In the genomic region with DNA sequence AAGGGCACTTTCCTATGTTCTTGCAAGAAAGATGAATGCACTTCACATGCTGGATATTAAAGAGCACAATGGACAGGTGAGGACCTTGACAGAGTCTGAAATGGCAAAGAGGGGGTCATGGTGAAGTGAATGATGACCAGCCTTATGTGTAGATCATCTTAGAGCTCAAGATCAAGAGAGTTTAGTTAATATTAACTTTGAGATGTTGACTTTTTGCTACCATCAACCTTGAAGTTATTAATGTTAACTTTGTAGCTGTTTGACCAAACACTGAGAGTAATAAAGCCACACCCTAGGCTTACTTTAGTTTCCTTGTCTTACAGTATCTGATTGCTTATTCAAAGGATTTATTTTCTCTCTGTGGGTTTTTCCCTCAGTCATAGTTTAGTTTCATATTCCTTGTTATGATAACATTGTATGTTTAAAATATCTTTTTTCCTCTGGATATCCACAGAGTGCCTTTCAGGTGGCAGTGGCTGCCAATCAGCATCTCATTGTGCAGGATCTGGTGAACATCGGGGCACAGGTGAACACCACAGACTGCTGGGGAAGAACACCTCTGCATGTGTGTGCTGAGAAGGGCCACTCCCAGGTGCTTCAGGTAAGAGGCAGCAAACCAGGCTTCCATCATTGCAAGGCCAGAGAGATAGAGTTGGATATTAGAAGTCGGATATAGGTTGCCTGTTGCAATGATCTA, we compare ENCODE assay signal across 15 cellular contexts. TPM values are rescaled to one million over a fixed set of nuclear protein-coding genes. Genes with fewer than 3 reads are reported as not detected.
DNase-seq lines count a peak whose midpoint lies in the region; ATAC-seq and TF ChIP-seq lines count a peak whose summit lies in the region.
"Had no signal": no experiment of that assay in that cellular context is flagged by ENCODE, and none has a peak within 500 bp of the region (broad histone marks: within the 10 kb centered on the region; RNA-seq: fewer than 3 reads in every experiment).

No MANE protein-coding gene starts in this region.

- no peaks in the 10 kb centered on the region for H3K27me3 Mint-ChIP-seq in activated CD4-positive, alpha-beta T cell treated with anti-CD3 and anti-CD28 coated beads for 36 hours
- no peaks in the 10 kb centered on the region for H3K27me3 Mint-ChIP-seq in stimulated activated memory B cell treated with anti-CD40 and anti-IgM and Interleukin-4, amounts not matched to agents 10 μg/mL and 1 μg/mL and 100 μg/mL, for 72 hours

- H3K4me1 ChIP-seq in suprapubic skin: peaks cover 65% of the 10 kb centered on the region

- no peak for TF ChIP-seq POLR2A in suprapubic skin (IDR thresholded peaks at IDR 0.05)

- CTCF ChIA-PET in activated CD4-positive, alpha-beta T cell treated with anti-CD3 and anti-CD28 coated beads for 36 hours (lab: Charles Lee): interaction anchor here (0.7 to 1.2 kb wide), 2 partner anchors 19 to 28 kb away, joined by 3 read pairs; no protein-coding TSS in a partner anchor

- H3K36me3 ChIP-seq in suprapubic skin: peaks cover 79% of the 10 kb centered on the region
- H3K36me3 ChIP-seq: ovary had no signal

- no peak for DNase-seq in activated CD4-positive, alpha-beta T cell treated with anti-CD3 and anti-CD28 coated beads for 36 hours
- DNase-seq in activated CD4-positive, alpha-beta T cell treated with anti-CD3 and anti-CD28 coated beads for 1 hour: no peak
- DNase-seq in fibroblast of villous mesenchyme (ENCODE audit: low read depth): no peak
- DNase-seq in suprapubic skin (ENCODE audit: low spot score in 2 of 2): no peak
- no peak for DNase-seq in midbrain (lab: John Stamatoyannopoulos, UW)
- DNase-seq: activated effector memory CD4-positive, alpha-beta T cell treated with Interleukin-2 at 50 U/mL for 16 hours; KBM-7; kidney; NCI-H1930; ovary had no signal

- peaks cover 63% of the 10 kb centered on the region for H3K4me1 Mint-ChIP-seq in activated CD4-positive, alpha-beta T cell treated with anti-CD3 and anti-CD28 coated beads for 36 hours
- peaks cover 62% of the 10 kb centered on the region for H3K4me1 Mint-ChIP-seq in stimulated activated memory B cell treated with anti-CD40 and anti-IgM and Interleukin-4, amounts not matched to agents 10 μg/mL and 1 μg/mL and 100 μg/mL, for 72 hours

- H3K9me3 Mint-ChIP-seq in activated CD4-positive, alpha-beta T cell treated with anti-CD3 and anti-CD28 coated beads for 36 hours (ENCODE audit: low read depth): no peaks in the 10 kb centered on the region
- no peaks in the 10 kb centered on the region for H3K9me3 Mint-ChIP-seq in stimulated activated memory B cell treated with anti-CD40 and anti-IgM and Interleukin-4, amounts not matched to agents 10 μg/mL and 1 μg/mL and 100 μg/mL, for 72 hours

- H3K27ac ChIP-seq in VCaP: peak overlapping the region; percentile 14
- H3K27ac ChIP-seq in suprapubic skin: no peak overlapping the region
- H3K27ac ChIP-seq: ovary had no signal

- no peak for ATAC-seq in activated CD4-positive, alpha-beta T cell treated with anti-CD3 and anti-CD28 coated beads for 36 hours
- ATAC-seq in stimulated activated memory B cell treated with anti-CD40 and anti-IgM and Interleukin-4, amounts not matched to agents 10 μg/mL and 1 μg/mL and 100 μg/mL, for 72 hours: no peak
- no peak for ATAC-seq in HG03280 (IDR thresholded peaks at IDR 0.05; ENCODE audit: unreplicated experiment)
- ATAC-seq: gastroesophageal sphincter, HCT116 had no signal

- peaks cover 93% of the 10 kb centered on the region for H3K36me3 Mint-ChIP-seq in activated CD4-positive, alpha-beta T cell treated with anti-CD3 and anti-CD28 coated beads for 36 hours (ENCODE audit: low read depth)
- peaks cover 98% of the 10 kb centered on the region for H3K36me3 Mint-ChIP-seq in stimulated activated memory B cell treated with anti-CD40 and anti-IgM and Interleukin-4, amounts not matched to agents 10 μg/mL and 1 μg/mL and 100 μg/mL, for 72 hours

- H3K27ac Mint-ChIP-seq in activated CD4-positive, alpha-beta T cell treated with anti-CD3 and anti-CD28 coated beads for 36 hours: peak overlapping the region; percentile 53
- peak overlapping the region; percentile 97 for H3K27ac Mint-ChIP-seq in stimulated activated memory B cell treated with anti-CD40 and anti-IgM and Interleukin-4, amounts not matched to agents 10 μg/mL and 1 μg/mL and 100 μg/mL, for 72 hours

- intact Hi-C loops in activated CD4-positive, alpha-beta T cell treated with anti-CD3 and anti-CD28 coated beads for 36 hours (cut with DNase I, micrococcal nuclease): loop anchor here (5.0 to 10.0 kb wide), 3 partner anchors 42 to 340 kb away; a partner anchor contains a TSS

- POLR2A ChIA-PET in activated CD4-positive, alpha-beta T cell treated with anti-CD3 and anti-CD28 coated beads for 36 hours (lab: Charles Lee): no interaction called here

- peak overlapping the region; percentile 28 for H3K4me3 ChIP-seq in fibroblast of villous mesenchyme (ENCODE audit: low read depth, low read length)
- H3K4me3 ChIP-seq in suprapubic skin: no peak overlapping the region
- H3K4me3 ChIP-seq: ovary had no signal

- no peaks in the 10 kb centered on the region for H3K27me3 ChIP-seq in suprapubic skin
- H3K27me3 ChIP-seq: gastroesophageal sphincter, ovary had no signal

- TF ChIP-seq EP300 in suprapubic skin (IDR thresholded peaks at IDR 0.05): no peak

- no peak overlapping the region for H3K4me3 Mint-ChIP-seq in activated CD4-positive, alpha-beta T cell treated with anti-CD3 and anti-CD28 coated beads for 36 hours
- H3K4me3 Mint-ChIP-seq in stimulated activated memory B cell treated with anti-CD40 and anti-IgM and Interleukin-4, amounts not matched to agents 10 μg/mL and 1 μg/mL and 100 μg/mL, for 72 hours: peak overlapping the region; percentile 48

- H3K9me3 ChIP-seq in suprapubic skin: no peaks in the 10 kb centered on the region
- H3K9me3 ChIP-seq: gastroesophageal sphincter, ovary had no signal

- TF ChIP-seq CTCF in VCaP (conservative IDR thresholded peaks at IDR 0.05): no peak
- TF ChIP-seq CTCF in fibroblast of villous mesenchyme (IDR thresholded peaks at IDR 0.05; ENCODE audit: insufficient read depth, low read depth, low read length): no peak
- no peak for TF ChIP-seq CTCF in suprapubic skin (IDR thresholded peaks at IDR 0.05)

- 81% methylated on average over 2 of the region's 2 CpGs for WGBS in suprapubic skin

RNA-seq across cellular contexts. Expression of a gene that starts 5.4 kb away (rescaled TPM):
- total RNA-seq in activated CD4-positive, alpha-beta T cell treated with anti-CD3 and anti-CD28 coated beads for 36 hours: 10 to 100 TPM; 47.8 to 56.7 TPM
- 108 and 126 TPM in 2 replicates for total RNA-seq in fibroblast of villous mesenchyme
- total RNA-seq in suprapubic skin: 100 to 1,000 TPM; 142 to 311 (median 159) TPM
